Comparison of ENCODE assay signal across 1 cellular context in genomic region chr11:68458340-68458739, GRCh38.
TF ChIP-seq lines count a peak whose summit lies in the region.

No MANE protein-coding gene starts in this region.

TF ChIP-seq in K562, 482 proteins besides CTCF, POLR2A, EP300 and RAD21:
- peak; percentile 85 for TF ChIP-seq ZKSCAN3 (CRISPR knock-in tag; IDR thresholded peaks at IDR 0.05)
